In the genomic region with DNA sequence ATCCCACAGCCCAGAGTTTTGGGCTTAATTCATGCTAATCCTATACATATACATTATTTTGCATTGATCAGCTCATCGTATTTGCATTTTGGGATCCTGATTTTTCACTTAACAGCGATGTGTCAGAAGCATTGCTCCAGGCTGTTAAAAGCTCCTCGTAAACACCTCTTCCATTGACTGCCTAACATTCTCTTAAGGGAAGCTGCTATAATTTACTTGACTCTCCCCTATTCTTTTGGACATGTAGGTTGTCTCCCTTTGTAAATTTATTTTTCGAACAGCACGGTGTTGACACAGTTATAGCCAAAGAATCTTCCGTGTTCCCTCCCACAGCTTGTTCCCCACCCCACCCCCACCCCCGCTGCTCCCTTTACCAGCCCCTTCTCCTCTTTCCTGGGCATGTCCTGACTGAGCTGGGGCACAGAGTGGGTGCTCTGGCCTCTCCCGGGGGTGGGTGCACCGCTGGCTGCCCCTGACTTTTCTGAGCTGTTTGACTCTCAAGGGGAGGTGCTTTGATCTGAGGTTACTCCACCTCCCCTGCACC, we compare ENCODE assay signal across 1 cellular context.
TF ChIP-seq lines count a peak whose summit lies in the region.

No MANE protein-coding gene starts in this region.

TF ChIP-seq in H1, 55 proteins besides CTCF, POLR2A, EP300 and RAD21 (continued from another document):
- TF ChIP-seq CTBP2 (IDR thresholded peaks at IDR 0.05; ENCODE audit: borderline replicate concordance, insufficient read depth, insufficient read length, low read length) (no peak), HDAC2 (IDR thresholded peaks at IDR 0.05; ENCODE audit: borderline replicate concordance in 1 of 2, low read depth in 2 of 2, low read length in 2 of 2) (no peak), ZNF274 (IDR thresholded peaks at IDR 0.05; ENCODE audit: borderline replicate concordance, extremely low read depth, low read length) (no peak), HDAC6 (IDR thresholded peaks at IDR 0.05; ENCODE audit: low read depth, low read length) (no peak), JUN (IDR thresholded peaks at IDR 0.05; ENCODE audit: low read depth, low read length) (no peak), SUZ12 (IDR thresholded peaks at IDR 0.05; ENCODE audit: low read length) (no peak), BRCA1 (IDR thresholded peaks at IDR 0.05; ENCODE audit: low read depth, low read length) (no peak), NRF1 (IDR thresholded peaks at IDR 0.05; ENCODE audit: low read depth, low read length) (no peak), SIX5 (IDR thresholded peaks at IDR 0.05; ENCODE audit: low read depth, low read length) (no peak), CBX8 (IDR thresholded peaks at IDR 0.05; ENCODE audit: borderline replicate concordance, low read depth, low read length) (no peak), POLR2AphosphoS5 (IDR thresholded peaks at IDR 0.05; ENCODE audit: low read depth, low read length) (no peak), KDM1A (IDR thresholded peaks at IDR 0.05; ENCODE audit: borderline replicate concordance, low read length) (no peak)
